In genomic region chr5:132866342-132867045, GRCh38 we compare ENCODE assay signal across 1 cellular context.
TF ChIP-seq lines count a peak whose summit lies in the region.

GDF9 (minus strand) TSS chr5:132866469; CDS start chr5:132864533, 1,936 bp downstream.
UQCRQ (plus strand) TSS chr5:132866642; CDS start chr5:132866882, 240 bp downstream.

TF ChIP-seq in HepG2, 621 proteins besides CTCF, POLR2A, EP300 and RAD21 (continued from another document and continues in another):
- no peak for TF ChIP-seq TERF1 (CRISPR knock-in tag; IDR thresholded peaks at IDR 0.05)
- TF ChIP-seq GMEB1 (CRISPR knock-in tag; IDR thresholded peaks at IDR 0.05; ENCODE audit: borderline replicate concordance): peak; percentile 84
- peak; percentile 86; the same call in 1 of the 2 replicates for TF ChIP-seq MIER3 (CRISPR knock-in tag; IDR thresholded peaks at IDR 0.05; ENCODE audit: borderline replicate concordance)
- TF ChIP-seq ZFY (CRISPR knock-in tag; IDR thresholded peaks at IDR 0.05): peak; percentile 77
- peak; percentile 71; the same call in 1 of the 2 replicates for TF ChIP-seq NFKB2 (CRISPR knock-in tag; IDR thresholded peaks at IDR 0.05; ENCODE audit: borderline replicate concordance)
- TF ChIP-seq ZNF460 (CRISPR knock-in tag; IDR thresholded peaks at IDR 0.05; ENCODE audit: borderline replicate concordance): no peak; the same call in 1 of the 2 replicates
- peak; percentile 92 for TF ChIP-seq KDM5A (IDR thresholded peaks at IDR 0.05; ENCODE audit: borderline replicate concordance, low read length)
- no peak for TF ChIP-seq ZZZ3 (CRISPR knock-in tag; IDR thresholded peaks at IDR 0.05; ENCODE audit: borderline replicate concordance)
- TF ChIP-seq NFE2 (CRISPR knock-in tag; IDR thresholded peaks at IDR 0.05): no peak
- no peak; the same call in 1 of the 2 replicates for TF ChIP-seq SAFB2 (CRISPR knock-in tag; IDR thresholded peaks at IDR 0.05; ENCODE audit: borderline replicate concordance, low read depth)
- peak; percentile 85 for TF ChIP-seq SALL2 (CRISPR knock-in tag; IDR thresholded peaks at IDR 0.05)
- no peak for TF ChIP-seq ARNT (IDR thresholded peaks at IDR 0.05)
- TF ChIP-seq ZNF547 (CRISPR knock-in tag; IDR thresholded peaks at IDR 0.05): peak; percentile 84
- peak; percentile 92 for TF ChIP-seq MED1 (CRISPR knock-in tag; IDR thresholded peaks at IDR 0.05)
- TF ChIP-seq MXD4 (CRISPR knock-in tag; IDR thresholded peaks at IDR 0.05): 0 out of 2 replicates have a peak, but pooled peaks have one; percentile 17
- peak; percentile 84 for TF ChIP-seq STAG1 (CRISPR knock-in tag; IDR thresholded peaks at IDR 0.05)
- TF ChIP-seq GZF1 (CRISPR knock-in tag; IDR thresholded peaks at IDR 0.05): peak; percentile 10; the same call in 1 of the 2 replicates
- TF ChIP-seq PCBP2 (optimal IDR thresholded peaks at IDR 0.05; ENCODE audit: low read depth, low read length, poor library complexity, severe bottlenecking): no peak
- TF ChIP-seq MTA1 (CRISPR knock-in tag; IDR thresholded peaks at IDR 0.05; ENCODE audit: borderline replicate concordance): no peak; the same call in 1 of the 2 replicates
- TF ChIP-seq NFYC (CRISPR knock-in tag; IDR thresholded peaks at IDR 0.05): peak; percentile 21; the same call in 1 of the 2 replicates
- TF ChIP-seq ELF1 (CRISPR knock-in tag; IDR thresholded peaks at IDR 0.05): peak; percentile 71; the same call in 1 of the 2 replicates
- no peak for TF ChIP-seq ZNF121 (CRISPR knock-in tag; IDR thresholded peaks at IDR 0.05)
- peak; percentile 45; the same call in 1 of the 2 replicates for TF ChIP-seq ZNF788 (CRISPR knock-in tag; IDR thresholded peaks at IDR 0.05; ENCODE audit: borderline replicate concordance)
- TF ChIP-seq ZNF790 (CRISPR knock-in tag; IDR thresholded peaks at IDR 0.05; ENCODE audit: borderline replicate concordance): peak; percentile 63; the same call in 1 of the 2 replicates
- no peak for TF ChIP-seq CREB3 (CRISPR knock-in tag; IDR thresholded peaks at IDR 0.05)
- peak; percentile 85; the same call in 1 of the 2 replicates for TF ChIP-seq ZBTB20 (CRISPR knock-in tag; IDR thresholded peaks at IDR 0.05; ENCODE audit: borderline replicate concordance, low read depth)
- peak; percentile 82 for TF ChIP-seq THAP9 (CRISPR knock-in tag; IDR thresholded peaks at IDR 0.05; ENCODE audit: borderline replicate concordance)
- TF ChIP-seq ZNF468 (CRISPR knock-in tag; IDR thresholded peaks at IDR 0.05): no peak
- TF ChIP-seq SRY (CRISPR knock-in tag; IDR thresholded peaks at IDR 0.05): no peak
- no peak for TF ChIP-seq CHCHD3 (CRISPR knock-in tag; IDR thresholded peaks at IDR 0.05)
- peak; percentile 96 for TF ChIP-seq ZMYM4 (CRISPR knock-in tag; IDR thresholded peaks at IDR 0.05)
- TF ChIP-seq TFAP4 (IDR thresholded peaks at IDR 0.05; ENCODE audit: borderline replicate concordance, low read depth): peak; percentile 68; the same call in 1 of the 2 replicates
- no peak; a peak in 1 of 4 replicates for TF ChIP-seq REST (IDR thresholded peaks at IDR 0.05; ENCODE audit: borderline replicate concordance in 1 of 2, low read depth in 1 of 2, low read length in 2 of 2)
- peak; percentile 93; the same call in 1 of the 2 replicates for TF ChIP-seq YEATS2 (CRISPR knock-in tag; IDR thresholded peaks at IDR 0.05; ENCODE audit: borderline replicate concordance)
- peak; percentile 82 for TF ChIP-seq ZNF589 (CRISPR knock-in tag; conservative IDR thresholded peaks at IDR 0.05)
- TF ChIP-seq ZGPAT (CRISPR knock-in tag; IDR thresholded peaks at IDR 0.05): peak; percentile 90
- TF ChIP-seq ZSCAN25 (CRISPR knock-in tag; IDR thresholded peaks at IDR 0.05): peak; percentile 66
- no peak for TF ChIP-seq KIAA2018 (CRISPR knock-in tag; IDR thresholded peaks at IDR 0.05; ENCODE audit: borderline replicate concordance)
- no peak for TF ChIP-seq CBX1 (IDR thresholded peaks at IDR 0.05; ENCODE audit: low read depth)
- TF ChIP-seq DMAP1 (CRISPR knock-in tag; IDR thresholded peaks at IDR 0.05): peak; percentile 81
